1 cellular context compared by ENCODE assay signal in genomic region chr4:123597586-123597985, GRCh38.
TF ChIP-seq lines count a peak whose summit lies in the region.

No MANE protein-coding gene starts in this region.

TF ChIP-seq in IMR-90, 13 proteins besides CTCF, POLR2A, EP300 and RAD21 (continued from another document):
- TF ChIP-seq USF2 (IDR thresholded peaks at IDR 0.05; ENCODE audit: low read depth, low read length), result no peak
- TF ChIP-seq MAZ (IDR thresholded peaks at IDR 0.05; ENCODE audit: borderline replicate concordance, low read depth, low read length), result no peak
- TF ChIP-seq BHLHE40 (IDR thresholded peaks at IDR 0.05; ENCODE audit: low read depth, low read length), result no peak
- no peak for TF ChIP-seq ELK1 (IDR thresholded peaks at IDR 0.05; ENCODE audit: borderline replicate concordance, low read depth, low read length)
- no peak for TF ChIP-seq CHD1 (IDR thresholded peaks at IDR 0.05; ENCODE audit: low read depth, low read length)
